30 cellular contexts compared by ENCODE assay signal in genomic region chr1:179385510-179385909, GRCh38. TPM values are rescaled to one million over a fixed set of nuclear protein-coding genes. Genes with fewer than 3 reads are reported as not detected.
"Had no signal": no experiment of that assay in that cellular context is flagged by ENCODE, and none has a peak within 500 bp of the region (broad histone marks: within the 10 kb centered on the region; RNA-seq: fewer than 3 reads in every experiment).

No MANE protein-coding gene starts in this region.

- H3K27ac Mint-ChIP-seq: dendritic cell treated with granulocyte-macrophage colony-stimulating factor and Interleukin-4, amounts not matched to agents 40 ng/mL and 50 ng/mL, for 4 days; effector memory CD8-positive, alpha-beta T cell; endodermal cell; mesothelial cell of epicardium; naive B cell had no signal

- H3K27ac ChIP-seq: colonic mucosa, epithelial cell of prostate, esophagus squamous epithelium, gastrocnemius medialis, heart right ventricle, left lung, lower lobe of right lung had no signal

- H3K27me3 ChIP-seq: colonic mucosa, esophagus squamous epithelium, gastrocnemius medialis, heart right ventricle had no signal

- ATAC-seq: effector memory CD8-positive, alpha-beta T cell; esophagus mucosa; gastrocnemius medialis; heart right ventricle; left cardiac atrium; left lung; left ventricle myocardium superior; lower lobe of right lung; mucosa of descending colon had no signal

- H3K36me3 Mint-ChIP-seq: mesothelial cell of epicardium, naive B cell had no signal

- H3K9me3 Mint-ChIP-seq: dendritic cell treated with granulocyte-macrophage colony-stimulating factor and Interleukin-4, amounts not matched to agents 40 ng/mL and 50 ng/mL, for 4 days; effector memory CD8-positive, alpha-beta T cell; endodermal cell; mesothelial cell of epicardium; naive B cell had no signal

- H3K36me3 ChIP-seq: colonic mucosa, esophagus squamous epithelium, gastrocnemius medialis, heart right ventricle, left lung, lower lobe of right lung had no signal

- H3K4me1 ChIP-seq: colonic mucosa, esophagus squamous epithelium, gastrocnemius medialis, heart right ventricle, left lung, lower lobe of right lung had no signal

- DNase-seq: colonic mucosa; cortex of kidney; effector CD8-positive, alpha-beta T cell; effector memory CD8-positive, alpha-beta T cell; endodermal cell; erythroblast; esophagus squamous epithelium; foreskin fibroblast; foreskin melanocyte; gastrocnemius medialis; glutamatergic neuron; head of caudate nucleus; heart right ventricle; hippocampal formation; left cardiac atrium; left lung; left ventricle myocardium superior; lower lobe of right lung; mesenchymal stem cell; mucosa of descending colon; naive B cell had no signal

- H3K4me3 ChIP-seq: colonic mucosa, esophagus squamous epithelium, gastrocnemius medialis, heart right ventricle, left lung, lower lobe of right lung, mucosa of descending colon had no signal

- H3K4me1 Mint-ChIP-seq: endodermal cell, mesothelial cell of epicardium, naive B cell had no signal

- H3K27me3 Mint-ChIP-seq: dendritic cell treated with granulocyte-macrophage colony-stimulating factor and Interleukin-4, amounts not matched to agents 40 ng/mL and 50 ng/mL, for 4 days; effector memory CD8-positive, alpha-beta T cell had no signal

- H3K4me3 Mint-ChIP-seq: dendritic cell treated with granulocyte-macrophage colony-stimulating factor and Interleukin-4, amounts not matched to agents 40 ng/mL and 50 ng/mL, for 4 days; effector memory CD8-positive, alpha-beta T cell; endodermal cell; mesothelial cell of epicardium had no signal

RNA-seq across cellular contexts. Expression of gene AXDND1, which starts 19.7 kb away (rescaled TPM):
- total RNA-seq: dermis microvascular lymphatic vessel endothelial cell, esophagus mucosa, gastrocnemius medialis, glomerular endothelial cell, left ventricle myocardium superior, lung microvascular endothelial cell, mesenteric fat pad, myocyte had no signal
